ENCODE assay signal across 8 cellular contexts in the genomic region with DNA sequence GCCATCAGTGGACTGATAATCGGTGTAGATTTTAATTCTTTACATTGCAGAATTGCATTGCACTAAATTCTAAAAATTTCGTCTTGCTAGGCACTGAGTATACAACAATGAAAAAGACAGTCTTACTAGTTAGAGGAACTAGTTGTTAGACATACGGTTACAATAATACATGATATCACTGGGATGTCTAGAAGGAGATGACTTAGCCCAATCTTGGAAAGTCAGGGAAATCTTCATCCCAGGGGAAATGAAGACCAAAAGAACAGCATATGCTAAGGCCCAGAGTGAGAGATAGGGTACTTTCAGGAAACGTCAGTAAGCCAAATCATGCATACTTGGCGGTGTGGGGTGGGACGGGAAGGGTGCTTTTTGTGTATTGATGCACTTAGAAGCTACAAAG. TPM values are rescaled to one million over a fixed set of nuclear protein-coding genes. Genes with fewer than 3 reads are reported as not detected.
A peak's percentile ranks its signal among the peaks of the same experiment; 100 is the strongest.
DNase-seq lines count a peak whose midpoint lies in the region; ATAC-seq and TF ChIP-seq lines count a peak whose summit lies in the region.

No MANE protein-coding gene starts in this region.

- no peaks in the 10 kb centered on the region for H3K36me3 ChIP-seq in colonic mucosa
- no peaks in the 10 kb centered on the region for H3K36me3 ChIP-seq in neural cell (ENCODE audit: insufficient read depth, low read length)

- peaks cover 14% of the 10 kb centered on the region for H3K36me3 Mint-ChIP-seq in CD4-positive, alpha-beta T cell (ENCODE audit: low read depth)

- DNase-seq in CD4-positive, alpha-beta T cell, result no peak
- DNase-seq in LHCN-M2 (ENCODE audit: low read depth) (peak; percentile 42), colonic mucosa (no peak), C1 segment of cervical spinal cord (lab: John Stamatoyannopoulos, UW) (no peak), DMS153 treated with DMSO at 0.1 percent for 48 hours (lab: John Stamatoyannopoulos, UW; ENCODE audit: unreplicated experiment) (no peak)
- DNase-seq in activated effector memory CD4-positive, alpha-beta T cell treated with Interleukin-2 at 50 U/mL for 16 hours, result no peak
- no peak for DNase-seq in activated CD4-positive, alpha-beta T cell treated with anti-CD3 and anti-CD28 coated beads, Interleukin-2, amount 50 U/mL, for 4 hours

- no peaks in the 10 kb centered on the region for H3K9me3 Mint-ChIP-seq in CD4-positive, alpha-beta T cell

- H3K27ac ChIP-seq in CD4-positive, alpha-beta T cell (ENCODE audit: low read depth, low read length), result no peak overlapping the region
- H3K27ac ChIP-seq in colonic mucosa (peak overlapping the region; percentile 86), neural cell (ENCODE audit: low read length) (peak overlapping the region; percentile 88)

- H3K4me1 Mint-ChIP-seq in CD4-positive, alpha-beta T cell (ENCODE audit: low read depth), result peaks cover 46% of the 10 kb centered on the region

- peaks cover 10% of the 10 kb centered on the region for H3K4me1 ChIP-seq in colonic mucosa

- TF ChIP-seq CTCF in CD4-positive, alpha-beta T cell (IDR thresholded peaks at IDR 0.05), result no peak
- TF ChIP-seq CTCF in colonic mucosa (IDR thresholded peaks at IDR 0.05), result no peak
- no peak for TF ChIP-seq CTCF in neural cell (IDR thresholded peaks at IDR 0.05; ENCODE audit: poor library complexity, severe bottlenecking)

- H3K27me3 ChIP-seq in CD4-positive, alpha-beta T cell (ENCODE audit: control insufficient read depth, insufficient read depth, low read length), result no peaks in the 10 kb centered on the region
- H3K27me3 ChIP-seq in colonic mucosa, result no peaks in the 10 kb centered on the region
- no peaks in the 10 kb centered on the region for H3K27me3 ChIP-seq in neural cell (ENCODE audit: insufficient read depth, low read depth, low read length)

- ATAC-seq in CD4-positive, alpha-beta T cell (ENCODE audit: poor library complexity), result no peak

- no peaks in the 10 kb centered on the region for H3K9me3 ChIP-seq in CD4-positive, alpha-beta T cell (ENCODE audit: control insufficient read depth, low read length)
- H3K9me3 ChIP-seq in colonic mucosa, result no peaks in the 10 kb centered on the region
- no peaks in the 10 kb centered on the region for H3K9me3 ChIP-seq in neural cell (ENCODE audit: low read length)

- CTCF ChIA-PET in CD4-positive, alpha-beta T cell (lab: Charles Lee), result interaction anchor here (1.3 kb wide), 1 partner anchor 287 kb away, joined by 4 read pairs; no protein-coding TSS in a partner anchor

- H3K9ac ChIP-seq in colonic mucosa (ENCODE audit: low read depth in 2 of 2, low read length in 2 of 2) (peak overlapping the region in 1 of 2 donors; percentile 96), neural cell (ENCODE audit: low read length) (peak overlapping the region; percentile 83)

- intact Hi-C loops in CD4-positive, alpha-beta T cell (cut with DNase I, micrococcal nuclease), result loop anchor here in 1 of 2 experiments (5.0 to 10.0 kb wide), 10 partner anchors 346 to 1981 kb away; a partner anchor contains a TSS
- intact Hi-C loops in colonic mucosa (cut with DNase I), result loop anchor here (10.0 kb wide), 2 partner anchors 289 to 1141 kb away; a partner anchor contains a TSS

- POLR2A ChIA-PET in CD4-positive, alpha-beta T cell (lab: Charles Lee), result interaction anchor here (0.6 to 4.7 kb wide), 6 partner anchors 60 to 836 kb away, joined by 3 to 102 read pairs (median 22); a partner anchor contains a TSS

- peak overlapping the region; percentile 86 for H3K4me2 ChIP-seq in neural cell (ENCODE audit: low read length)

- TF ChIP-seq RAD21 in neural cell (conservative IDR thresholded peaks at IDR 0.05), result no peak

- peaks cover 40% of the 10 kb centered on the region for H3K79me2 ChIP-seq in neural cell (replicated peaks; ENCODE audit: insufficient read depth, low read length)

- no peaks in the 10 kb centered on the region for H3K27me3 Mint-ChIP-seq in CD4-positive, alpha-beta T cell

- no peak for TF ChIP-seq EP300 in neural cell (conservative IDR thresholded peaks at IDR 0.05; ENCODE audit: poor library complexity, severe bottlenecking)

- peak overlapping the region; percentile 90 for H2AFZ ChIP-seq in neural cell (ENCODE audit: low read depth, low read length)

- H3K27ac Mint-ChIP-seq in CD4-positive, alpha-beta T cell, result peak overlapping the region; percentile 98

- no peaks in the 10 kb centered on the region for H4K20me1 ChIP-seq in neural cell (ENCODE audit: insufficient read depth)

- H3K4me3 ChIP-seq in colonic mucosa (peak overlapping the region; percentile 65), neural cell (ENCODE audit: low read length) (peak overlapping the region; percentile 86)

- H3F3A ChIP-seq in neural cell (ENCODE audit: insufficient read depth, low read length, poor library complexity, severe bottlenecking), result peaks cover 6% of the 10 kb centered on the region

- H3K4me3 Mint-ChIP-seq in CD4-positive, alpha-beta T cell, result peak overlapping the region; percentile 92

- H3K9me2 ChIP-seq in neural cell (ENCODE audit: insufficient read depth, low read length), result no peaks in the 10 kb centered on the region

TF ChIP-seq in neural cell, 6 proteins besides CTCF, POLR2A, EP300 and RAD21:
- no peak for TF ChIP-seq SMC3 (conservative IDR thresholded peaks at IDR 0.05; ENCODE audit: poor library complexity)
- no peak for TF ChIP-seq MXI1 (conservative IDR thresholded peaks at IDR 0.05; ENCODE audit: poor library complexity, severe bottlenecking)
- TF ChIP-seq, protein P1, sequence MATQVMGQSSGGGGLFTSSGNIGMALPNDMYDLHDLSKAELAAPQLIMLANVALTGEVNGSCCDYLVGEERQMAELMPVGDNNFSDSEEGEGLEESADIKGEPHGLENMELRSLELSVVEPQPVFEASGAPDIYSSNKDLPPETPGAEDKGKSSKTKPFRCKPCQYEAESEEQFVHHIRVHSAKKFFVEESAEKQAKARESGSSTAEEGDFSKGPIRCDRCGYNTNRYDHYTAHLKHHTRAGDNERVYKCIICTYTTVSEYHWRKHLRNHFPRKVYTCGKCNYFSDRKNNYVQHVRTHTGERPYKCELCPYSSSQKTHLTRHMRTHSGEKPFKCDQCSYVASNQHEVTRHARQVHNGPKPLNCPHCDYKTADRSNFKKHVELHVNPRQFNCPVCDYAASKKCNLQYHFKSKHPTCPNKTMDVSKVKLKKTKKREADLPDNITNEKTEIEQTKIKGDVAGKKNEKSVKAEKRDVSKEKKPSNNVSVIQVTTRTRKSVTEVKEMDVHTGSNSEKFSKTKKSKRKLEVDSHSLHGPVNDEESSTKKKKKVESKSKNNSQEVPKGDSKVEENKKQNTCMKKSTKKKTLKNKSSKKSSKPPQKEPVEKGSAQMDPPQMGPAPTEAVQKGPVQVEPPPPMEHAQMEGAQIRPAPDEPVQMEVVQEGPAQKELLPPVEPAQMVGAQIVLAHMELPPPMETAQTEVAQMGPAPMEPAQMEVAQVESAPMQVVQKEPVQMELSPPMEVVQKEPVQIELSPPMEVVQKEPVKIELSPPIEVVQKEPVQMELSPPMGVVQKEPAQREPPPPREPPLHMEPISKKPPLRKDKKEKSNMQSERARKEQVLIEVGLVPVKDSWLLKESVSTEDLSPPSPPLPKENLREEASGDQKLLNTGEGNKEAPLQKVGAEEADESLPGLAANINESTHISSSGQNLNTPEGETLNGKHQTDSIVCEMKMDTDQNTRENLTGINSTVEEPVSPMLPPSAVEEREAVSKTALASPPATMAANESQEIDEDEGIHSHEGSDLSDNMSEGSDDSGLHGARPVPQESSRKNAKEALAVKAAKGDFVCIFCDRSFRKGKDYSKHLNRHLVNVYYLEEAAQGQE (IDR thresholded peaks at IDR 0.05; ENCODE audit: borderline replicate concordance), result no peak
- no peak for TF ChIP-seq TAF1 (IDR thresholded peaks at IDR 0.05; ENCODE audit: low read depth)
- no peak for TF ChIP-seq POLR2AphosphoS5 (IDR thresholded peaks at IDR 0.05)
- TF ChIP-seq EZH2 (IDR thresholded peaks at IDR 0.05; ENCODE audit: borderline replicate concordance, insufficient read depth, low read length, poor library complexity, severe bottlenecking), result no peak
TF ChIP-seq in neural cell: peak in this region for 0.

RNA-seq across cellular contexts. Expression of a gene that starts 0.9 kb away (rescaled TPM):
- total RNA-seq in CD4-positive, alpha-beta T cell, result 1 to 10 TPM; 3.8 to 4.8 TPM
- total RNA-seq in LHCN-M2 (2014; rRNA removed), result 31.7 and 44.6 TPM in 2 replicates
- 7.9 TPM for polyA plus RNA-seq in LHCN-M2 (2012)
- 10 to 100 TPM; 10.2 to 13.1 TPM for total RNA-seq in colonic mucosa
- polyA plus RNA-seq in neural cell, result 19.7 and 25.4 TPM in 2 replicates
- polyA minus RNA-seq in neural cell, result 57.5 and 66.0 TPM in 2 replicates

RNA-seq across cellular contexts. Expression of a gene that starts 1.6 kb away (rescaled TPM):
- 10 to 100 TPM; 95.9 to 98.3 TPM for total RNA-seq in CD4-positive, alpha-beta T cell
- total RNA-seq in LHCN-M2 (2014; rRNA removed) (29.6 and 30.4 TPM in 2 replicates), colonic mucosa (10 to 100 TPM; 16.9 to 20.7 TPM)
- 8.8 TPM for polyA plus RNA-seq in LHCN-M2 (2012)
- polyA plus RNA-seq in neural cell, result 46.4 and 49.4 TPM in 2 replicates
- 46.0 and 49.3 TPM in 2 replicates for polyA minus RNA-seq in neural cell
